1 cellular context compared by ENCODE assay signal in the genomic region with DNA sequence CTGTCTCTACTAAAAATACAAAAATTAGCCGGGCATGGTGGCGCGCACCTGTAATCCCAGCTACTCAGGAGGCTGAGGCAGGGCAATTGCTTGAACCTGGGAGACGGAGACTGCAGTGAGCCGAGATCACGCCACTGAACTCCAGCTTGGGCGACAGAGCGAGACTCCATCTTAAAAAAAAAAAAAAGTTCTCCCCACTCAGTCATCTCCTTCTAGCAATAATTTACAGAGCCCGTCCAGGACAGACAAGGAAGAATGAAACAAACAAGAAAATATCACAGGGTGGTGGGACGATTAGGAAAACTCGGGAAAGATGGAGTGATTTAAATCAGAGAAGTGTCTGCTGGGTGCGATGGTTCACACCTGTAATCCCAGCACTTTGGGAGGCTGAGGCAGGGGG. TPM values are rescaled to one million over a fixed set of nuclear protein-coding genes. Genes with fewer than 3 reads are reported as not detected.
"Had no signal": no experiment of that assay in that cellular context is flagged by ENCODE, and none has a peak within 500 bp of the region (broad histone marks: within the 10 kb centered on the region; RNA-seq: fewer than 3 reads in every experiment).

No MANE protein-coding gene starts in this region.

RNA-seq across cellular contexts. Expression of gene TLE6, which starts 13.7 kb away (rescaled TPM):
- total RNA-seq: HT1080 had no signal

RNA-seq across cellular contexts. Expression of gene ZNF77, which starts 18.9 kb away (rescaled TPM):
- total RNA-seq: HT1080 had no signal
